8 cellular contexts compared by ENCODE assay signal in genomic region chr16:728131-728889, GRCh38. TPM values are rescaled to one million over a fixed set of nuclear protein-coding genes. Genes with fewer than 3 reads are reported as not detected.
DNase-seq lines count a peak whose midpoint lies in the region; ATAC-seq and TF ChIP-seq lines count a peak whose summit lies in the region.

No MANE protein-coding gene starts in this region.

- peaks cover 22% of the 10 kb centered on the region for H3K36me3 ChIP-seq in left ventricle myocardium inferior

- peaks cover 27% of the 10 kb centered on the region for H3K4me1 ChIP-seq in left ventricle myocardium inferior

- H3K4me3 ChIP-seq in HL-60 (replicated peaks; ENCODE audit: insufficient read depth, low read length) = peak overlapping the region; percentile 66
- H3K4me3 ChIP-seq in left ventricle myocardium inferior = peak overlapping the region; percentile 75

- H3K27me3 ChIP-seq in HL-60 (ENCODE audit: insufficient read depth, poor library complexity, severe bottlenecking) (no peaks in the 10 kb centered on the region), left ventricle myocardium inferior (ENCODE audit: low read depth) (peaks cover 26% of the 10 kb centered on the region)

- intact Hi-C loops in left ventricle myocardium inferior (cut with micrococcal nuclease) = no loop called here

- in situ Hi-C loops in SK-MEL-5 (cut with HindIII; ENCODE audit: low pct_unique_long_range_greater_than_20kb, low sequenced_read_pairs) = no loop called here

- H3K27ac ChIP-seq in HL-60 (replicated peaks) (peak overlapping the region; percentile 65), left ventricle myocardium inferior (replicated peaks) (no peak overlapping the region)

- TF ChIP-seq CTCF in HL-60 (IDR thresholded peaks at IDR 0.05; ENCODE audit: insufficient read depth, low read length) = no peak
- no peak for TF ChIP-seq CTCF in left ventricle myocardium inferior (IDR thresholded peaks at IDR 0.05; ENCODE audit: borderline replicate concordance)

- no peaks in the 10 kb centered on the region for H3K9me3 ChIP-seq in left ventricle myocardium inferior (replicated peaks)

- DNase-seq in NCI-H2029 (lab: John Stamatoyannopoulos, UW) = peak; percentile 40
- DNase-seq in NCI-H2029 treated with DMSO at 0.1 percent for 48 hours (lab: John Stamatoyannopoulos, UW) = no peak
- DNase-seq in HL-60 (ENCODE audit: low read depth in 1 of 2, low spot score in 1 of 2) = peak; percentile 81 to 83
- peak; percentile 91 for DNase-seq in SK-MEL-5 (ENCODE audit: low read depth, low spot score)
- peak; percentile 41 for DNase-seq in amniotic stem cell (lab: John Stamatoyannopoulos, UW)
- peak; percentile 65 for DNase-seq in left ventricle myocardium inferior
- DNase-seq in retina = peak; percentile 64

- ATAC-seq in GM18519 (IDR thresholded peaks at IDR 0.05; ENCODE audit: low FRiP score, unreplicated experiment) = no peak

RNA-seq across cellular contexts. Expression of gene HAGHL, which starts 1.4 kb away (rescaled TPM):
- total RNA-seq in SK-MEL-5 (2014; rRNA removed; shearing (Covaris generic)) = 17.9 and 23.3 TPM in 2 replicates
- 19.3 and 22.1 TPM in 2 replicates for polyA plus RNA-seq in SK-MEL-5 (2015; cell fraction: cytosol; rRNA removed)
- 306 and 358 TPM in 2 replicates for polyA plus RNA-seq in SK-MEL-5 (2015; cell fraction: nucleus; rRNA removed)
- total RNA-seq in left ventricle myocardium inferior = 12.0 TPM

RNA-seq across cellular contexts. Expression of gene CCDC78, which starts 2.1 kb away (rescaled TPM):
- total RNA-seq in SK-MEL-5 (2014; rRNA removed; shearing (Covaris generic)) = 17.7 and 18.1 TPM in 2 replicates
- polyA plus RNA-seq in SK-MEL-5 (2015; cell fraction: cytosol; rRNA removed) = 9.7 and 14.8 TPM in 2 replicates
- polyA plus RNA-seq in SK-MEL-5 (2015; cell fraction: nucleus; rRNA removed) = 592 and 812 TPM in 2 replicates
- total RNA-seq in left ventricle myocardium inferior = 0.49 TPM

RNA-seq across cellular contexts. Expression of gene ANTKMT, which starts 7.4 kb away (rescaled TPM):
- 18.6 and 18.7 TPM in 2 replicates for total RNA-seq in SK-MEL-5 (2014; rRNA removed; shearing (Covaris generic))
- 29.8 and 38.1 TPM in 2 replicates for polyA plus RNA-seq in SK-MEL-5 (2015; cell fraction: cytosol; rRNA removed)
- polyA plus RNA-seq in SK-MEL-5 (2015; cell fraction: nucleus; rRNA removed) = 61.7 and 75.8 TPM in 2 replicates
- 30.7 TPM for total RNA-seq in left ventricle myocardium inferior

RNA-seq across cellular contexts. Expression of gene CIAO3, which starts 12.5 kb away (rescaled TPM):
- 28.6 and 34.3 TPM in 2 replicates for total RNA-seq in SK-MEL-5 (2014; rRNA removed; shearing (Covaris generic))
- polyA plus RNA-seq in SK-MEL-5 (2015; cell fraction: cytosol; rRNA removed) = 25.7 and 32.3 TPM in 2 replicates
- 99.7 and 116 TPM in 2 replicates for polyA plus RNA-seq in SK-MEL-5 (2015; cell fraction: nucleus; rRNA removed)
- total RNA-seq in left ventricle myocardium inferior = 30.3 TPM

RNA-seq across cellular contexts. Expression of gene METRN, which starts 13.4 kb away (rescaled TPM):
- 133 and 138 TPM in 2 replicates for total RNA-seq in SK-MEL-5 (2014; rRNA removed; shearing (Covaris generic))
- polyA plus RNA-seq in SK-MEL-5 (2015; cell fraction: cytosol; rRNA removed) = 158 and 167 TPM in 2 replicates
- polyA plus RNA-seq in SK-MEL-5 (2015; cell fraction: nucleus; rRNA removed) = 47.4 and 95.7 TPM in 2 replicates
- 62.5 TPM for total RNA-seq in left ventricle myocardium inferior

Comparison
In these comparisons a context has a peak if more than half of its experiments do, and no peak if none do; other contexts are left out.
1. RNA of gene CCDC78, which starts 2.1 kb away (total RNA-seq): 17.7 to 18.1 TPM in SK-MEL-5; 0.49 TPM in left ventricle myocardium inferior (single experiment); every median in the first group is over 10 times any median in the second.